9 cellular contexts compared by ENCODE assay signal in the genomic region with DNA sequence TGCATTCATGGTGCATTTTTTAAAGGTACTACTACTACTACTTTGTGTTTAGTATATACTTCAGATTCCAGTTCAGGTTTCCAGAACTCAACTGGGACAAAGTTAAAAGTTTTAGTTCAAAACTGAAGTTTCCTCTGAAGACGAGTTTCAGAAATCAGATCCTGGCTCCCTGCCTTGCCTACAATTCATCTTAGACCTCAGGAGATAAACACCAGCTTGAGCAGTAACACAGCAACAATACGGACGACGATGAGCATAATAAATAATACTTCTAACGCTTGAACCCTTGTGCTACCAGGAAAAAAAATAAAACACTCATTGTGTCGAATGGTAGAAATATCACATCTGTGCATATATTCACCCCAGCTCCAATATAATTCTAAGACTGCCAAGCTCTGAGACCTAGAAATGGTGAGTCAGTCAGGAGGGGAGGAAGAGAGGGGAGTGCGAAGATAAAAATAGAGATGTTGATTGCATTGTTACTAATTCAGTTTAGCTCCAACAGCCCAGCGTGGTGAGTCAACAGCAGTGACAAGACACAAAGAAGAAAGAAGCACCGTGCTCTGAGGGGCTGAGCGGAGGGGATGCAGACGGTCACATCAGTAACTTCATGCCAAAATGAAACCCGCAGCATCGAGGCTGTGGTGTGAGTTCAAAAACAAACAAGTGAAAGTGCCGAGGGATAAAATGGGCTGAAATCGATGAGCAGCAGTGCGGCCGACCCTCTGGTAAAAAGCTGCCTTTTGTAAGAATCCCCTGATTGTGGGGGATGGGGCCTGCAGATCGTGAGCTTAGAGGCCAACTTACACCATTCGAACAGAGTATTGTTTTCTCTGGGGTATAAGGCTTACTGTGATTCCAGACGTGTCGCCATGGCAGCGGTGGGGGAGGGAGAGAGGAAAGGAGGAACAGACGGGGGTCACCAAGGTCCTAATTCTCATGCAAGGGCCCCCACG.
DNase-seq lines count a peak whose midpoint lies in the region; ATAC-seq and FAIRE-seq lines count a peak whose summit lies in the region.
"Had no signal": no experiment of that assay in that cellular context is flagged by ENCODE, and none has a peak within 500 bp of the region (broad histone marks: within the 10 kb centered on the region; RNA-seq: fewer than 3 reads in every experiment).

No MANE protein-coding gene starts in this region.

- H3K9ac ChIP-seq in mucosa of rectum (ENCODE audit: low read depth in 1 of 2, low read length in 2 of 2), result no peak overlapping the region

- FAIRE-seq in endometrium (lab: Jason Lieb, UNC), result peak; percentile 37

- H3K4me1 ChIP-seq in mucosa of rectum (ENCODE audit: control insufficient read depth in 2 of 2, insufficient read depth in 2 of 2, low read length in 2 of 2), result peaks cover 0 to 3% of the 10 kb centered on the region in 2 donors

- H3K9me3 ChIP-seq in mucosa of rectum (ENCODE audit: control insufficient read depth in 2 of 2, low read length in 2 of 2), result no peaks in the 10 kb centered on the region

- ATAC-seq in GM21423 (IDR thresholded peaks at IDR 0.05; ENCODE audit: unreplicated experiment), result no peak

- DNase-seq in H4 (ENCODE audit: low spot score) (peak; percentile 27), OCI-M2 (lab: John Stamatoyannopoulos, UW; ENCODE audit: unreplicated experiment) (peak; percentile 23), ureter (ENCODE audit: low spot score) (peak; percentile 47), SHP77 (lab: John Stamatoyannopoulos, UW) (no peak)
- no peak for DNase-seq in activated effector memory CD4-positive, alpha-beta T cell treated with Interleukin-2 at 50 U/mL for 16 hours

- H3K4me3 ChIP-seq in mucosa of rectum (ENCODE audit: low read length in 2 of 2), result peak overlapping the region; percentile 41 to 56
- H3K4me3 ChIP-seq: SK-N-MC had no signal

- no peaks in the 10 kb centered on the region for H3K36me3 ChIP-seq in mucosa of rectum (ENCODE audit: control insufficient read depth in 2 of 2, insufficient read depth in 2 of 2, low read length in 2 of 2)

- peak overlapping the region; percentile 5 for H3K27ac ChIP-seq in mucosa of rectum (ENCODE audit: low read depth in 2 of 2, low read length in 2 of 2)
- H3K27ac ChIP-seq: SK-N-MC had no signal

- H3K27me3 ChIP-seq in mucosa of rectum (ENCODE audit: control insufficient read depth in 2 of 2, insufficient read depth in 2 of 2, low read length in 2 of 2), result no peaks in the 10 kb centered on the region

Comparison
In these comparisons a context has a peak if more than half of its experiments do, and no peak if none do; other contexts are left out.
1. DNase-seq: peak in H4 (single experiment), OCI-M2 (single experiment) and ureter (single experiment); none in SHP77 (0 of 2) and activated effector memory CD4-positive, alpha-beta T cell treated with Interleukin-2 at 50 U/mL for 16 hours (single experiment).